9 cellular contexts compared by ENCODE assay signal in the genomic region with DNA sequence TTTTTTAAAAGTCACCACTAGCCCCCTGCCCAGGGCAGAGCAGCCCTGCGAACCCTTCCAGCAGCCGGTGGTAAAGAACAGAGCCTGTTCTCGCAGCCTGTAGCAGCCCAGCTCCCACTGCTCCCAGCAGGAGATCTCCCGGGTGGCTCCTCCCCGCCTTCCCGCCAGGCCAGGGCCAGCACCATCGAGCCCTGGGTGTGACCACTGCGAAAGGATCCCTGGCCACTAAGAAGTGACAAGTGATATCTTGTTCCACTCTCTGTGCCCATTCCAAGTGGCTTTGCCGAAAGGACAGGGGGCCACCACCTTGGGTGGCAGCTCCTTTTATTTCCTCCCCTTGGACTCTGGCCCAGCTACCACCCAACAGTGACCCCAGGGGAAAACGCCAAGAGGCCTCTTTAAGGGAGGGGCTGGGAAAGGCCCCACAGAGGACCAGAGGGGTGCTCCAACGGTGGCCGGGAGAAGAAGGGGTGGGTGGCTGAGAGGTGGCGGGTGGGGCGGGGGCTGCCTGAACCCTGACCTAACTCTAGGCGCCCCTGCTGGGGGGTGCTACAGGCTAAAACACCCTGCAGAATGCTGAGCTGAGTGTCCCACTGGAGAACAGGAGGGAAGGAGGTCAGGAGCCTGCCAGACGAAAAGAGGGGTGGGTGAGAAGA. TPM values are rescaled to one million over a fixed set of nuclear protein-coding genes. Genes with fewer than 3 reads are reported as not detected.
DNase-seq lines count a peak whose midpoint lies in the region; ATAC-seq, FAIRE-seq and TF ChIP-seq lines count a peak whose summit lies in the region.
"Had no signal": no experiment of that assay in that cellular context is flagged by ENCODE, and none has a peak within 500 bp of the region (broad histone marks: within the 10 kb centered on the region; RNA-seq: fewer than 3 reads in every experiment).

No MANE protein-coding gene starts in this region.

- H2AFZ ChIP-seq in Karpas-422 (ENCODE audit: low read length), result no peak overlapping the region

- no peak for FAIRE-seq in A549 (lab: Jason Lieb, UNC)
- FAIRE-seq: colon had no signal

- TF ChIP-seq EP300 in A549 (IDR thresholded peaks at IDR 0.05) (no peak), Ishikawa (IDR thresholded peaks at IDR 0.05; ENCODE audit: borderline replicate concordance) (0 out of 2 replicates have a peak, but pooled peaks have one; percentile 22)

- peak; percentile 31 to 73; a peak in 3 of 6 replicates for ATAC-seq in A549
- ATAC-seq in HG03432 (IDR thresholded peaks at IDR 0.05; ENCODE audit: unreplicated experiment), result no peak

- no peak for TF ChIP-seq POLR2A in A549 (IDR thresholded peaks at IDR 0.05; ENCODE audit: low read length)

- H3K27me3 ChIP-seq in Karpas-422 (ENCODE audit: low read length), result no peaks in the 10 kb centered on the region

- no peak for TF ChIP-seq CTCF in A549 (IDR thresholded peaks at IDR 0.05)

- DNase-seq in A549 (ENCODE audit: low read depth in 1 of 2, low spot score in 1 of 2), result peak; percentile 51 to 84
- no peak for DNase-seq in activated CD8-positive, alpha-beta memory T cell treated with anti-CD3 and anti-CD28 coated beads, Interleukin-2, amount 50 U/mL, for 48 hours
- no peak for DNase-seq in Karpas-422
- DNase-seq in cerebellum (ENCODE audit: low spot score), result no peak

- POLR2A ChIA-PET in A549 (lab: Yijun Ruan, JAX), result interaction anchor here (0.7 to 1.8 kb wide), 4 partner anchors 16 to 346 kb away, joined by 3 to 12 read pairs (median 8); no protein-coding TSS in a partner anchor

- peaks cover 57% of the 10 kb centered on the region for H3K4me1 ChIP-seq in A549
- H3K4me1 ChIP-seq in mesodermal cell (ENCODE audit: control insufficient read depth, insufficient read depth, low read length, poor library complexity, severe bottlenecking), result peaks cover 45% of the 10 kb centered on the region
- peaks cover 16% of the 10 kb centered on the region for H3K4me1 ChIP-seq in Karpas-422 (ENCODE audit: low read length)

- H3K9me3 ChIP-seq in A549, result no peaks in the 10 kb centered on the region
- H3K9me3 ChIP-seq in mesodermal cell (ENCODE audit: control insufficient read depth, low read length), result no peaks in the 10 kb centered on the region
- H3K9me3 ChIP-seq in Karpas-422 (ENCODE audit: low read length), result no peaks in the 10 kb centered on the region

- WGBS in A549 (ENCODE audit: missing lambda C conversion rate), result 9% methylated on average over 11 of the region's 16 CpGs
- 57 to 58% methylated on average over 11 to 15 of the region's 16 CpGs for WGBS in mesodermal cell (ENCODE audit: insufficient coverage in 2 of 2), 2 experiments

- no peaks in the 10 kb centered on the region for H3K79me2 ChIP-seq in Karpas-422 (ENCODE audit: low read length)

- peak overlapping the region; percentile 79 for H3K4me3 ChIP-seq in A549
- H3K4me3 ChIP-seq in mesodermal cell (ENCODE audit: extremely low read depth, insufficient read depth, low read length, poor library complexity, severe bottlenecking), result peak overlapping the region; percentile 62
- no peak overlapping the region for H3K4me3 ChIP-seq in Karpas-422 (ENCODE audit: low read length)

- peak overlapping the region; percentile 97 for H3K4me2 ChIP-seq in A549
- no peak overlapping the region for H3K4me2 ChIP-seq in Karpas-422 (ENCODE audit: low read depth, low read length, poor library complexity, severe bottlenecking)

- no peaks in the 10 kb centered on the region; the same call in 1 of the 2 replicates for H4K20me1 ChIP-seq in Karpas-422 (ENCODE audit: insufficient read depth, low read depth, low read length)

- CTCF ChIA-PET in A549 (lab: Yijun Ruan, JAX), result interaction anchor here (0.6 to 1.7 kb wide), 8 partner anchors 8 to 127 kb away, joined by 3 to 14 read pairs (median 4); no protein-coding TSS in a partner anchor

- TF ChIP-seq RAD21 in A549 (conservative IDR thresholded peaks at IDR 0.05 in 1 of 2, IDR thresholded peaks at IDR 0.05 in 1 of 2) (no peak), Ishikawa (IDR thresholded peaks at IDR 0.05; ENCODE audit: low read depth) (no peak)

- no peaks in the 10 kb centered on the region for H3K9me2 ChIP-seq in Karpas-422 (replicated peaks; ENCODE audit: insufficient read depth, low read length)

- H3K36me3 ChIP-seq in mesodermal cell (ENCODE audit: control insufficient read depth, insufficient read depth, low read length), result no peaks in the 10 kb centered on the region
- H3K36me3 ChIP-seq in Karpas-422 (ENCODE audit: insufficient read depth, low read length), result no peaks in the 10 kb centered on the region

- H3K9ac ChIP-seq in Karpas-422 (ENCODE audit: low read length), result no peak overlapping the region

- H3K27ac ChIP-seq in A549 (peak overlapping the region; percentile 92 to 94), cingulate gyrus (ENCODE audit: low read depth, low read length) (peak overlapping the region; percentile 85), mesodermal cell (ENCODE audit: low read depth, low read length, severe bottlenecking) (no peak overlapping the region), Karpas-422 (ENCODE audit: low read length) (no peak overlapping the region)

TF ChIP-seq in A549, 52 proteins besides CTCF, POLR2A, EP300 and RAD21:
- TF ChIP-seq ZC3H11A (IDR thresholded peaks at IDR 0.05) (no peak), ZNF302 (CRISPR knock-in tag; IDR thresholded peaks at IDR 0.05) (no peak), NFE2L2 (conservative IDR thresholded peaks at IDR 0.05; ENCODE audit: low read length) (no peak), MYC (IDR thresholded peaks at IDR 0.05; ENCODE audit: borderline replicate concordance, low read length) (no peak), MAFK (IDR thresholded peaks at IDR 0.05; ENCODE audit: partially characterized antibody) (no peak), BHLHE40 (IDR thresholded peaks at IDR 0.05; ENCODE audit: low read depth, low read length) (no peak), CEBPB (IDR thresholded peaks at IDR 0.05) (no peak), CHD4 (IDR thresholded peaks at IDR 0.05; ENCODE audit: borderline replicate concordance) (no peak)
- TF ChIP-seq, protein P1, sequence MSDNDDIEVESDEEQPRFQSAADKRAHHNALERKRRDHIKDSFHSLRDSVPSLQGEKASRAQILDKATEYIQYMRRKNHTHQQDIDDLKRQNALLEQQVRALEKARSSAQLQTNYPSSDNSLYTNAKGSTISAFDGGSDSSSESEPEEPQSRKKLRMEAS (IDR thresholded peaks at IDR 0.05), result no peak

TF ChIP-seq in Ishikawa, 13 proteins besides CTCF, POLR2A, EP300 and RAD21 (continues in another document):
- TF ChIP-seq, protein P1 (IDR thresholded peaks at IDR 0.05), result peak; percentile 60
- TF ChIP-seq, protein P2, sequence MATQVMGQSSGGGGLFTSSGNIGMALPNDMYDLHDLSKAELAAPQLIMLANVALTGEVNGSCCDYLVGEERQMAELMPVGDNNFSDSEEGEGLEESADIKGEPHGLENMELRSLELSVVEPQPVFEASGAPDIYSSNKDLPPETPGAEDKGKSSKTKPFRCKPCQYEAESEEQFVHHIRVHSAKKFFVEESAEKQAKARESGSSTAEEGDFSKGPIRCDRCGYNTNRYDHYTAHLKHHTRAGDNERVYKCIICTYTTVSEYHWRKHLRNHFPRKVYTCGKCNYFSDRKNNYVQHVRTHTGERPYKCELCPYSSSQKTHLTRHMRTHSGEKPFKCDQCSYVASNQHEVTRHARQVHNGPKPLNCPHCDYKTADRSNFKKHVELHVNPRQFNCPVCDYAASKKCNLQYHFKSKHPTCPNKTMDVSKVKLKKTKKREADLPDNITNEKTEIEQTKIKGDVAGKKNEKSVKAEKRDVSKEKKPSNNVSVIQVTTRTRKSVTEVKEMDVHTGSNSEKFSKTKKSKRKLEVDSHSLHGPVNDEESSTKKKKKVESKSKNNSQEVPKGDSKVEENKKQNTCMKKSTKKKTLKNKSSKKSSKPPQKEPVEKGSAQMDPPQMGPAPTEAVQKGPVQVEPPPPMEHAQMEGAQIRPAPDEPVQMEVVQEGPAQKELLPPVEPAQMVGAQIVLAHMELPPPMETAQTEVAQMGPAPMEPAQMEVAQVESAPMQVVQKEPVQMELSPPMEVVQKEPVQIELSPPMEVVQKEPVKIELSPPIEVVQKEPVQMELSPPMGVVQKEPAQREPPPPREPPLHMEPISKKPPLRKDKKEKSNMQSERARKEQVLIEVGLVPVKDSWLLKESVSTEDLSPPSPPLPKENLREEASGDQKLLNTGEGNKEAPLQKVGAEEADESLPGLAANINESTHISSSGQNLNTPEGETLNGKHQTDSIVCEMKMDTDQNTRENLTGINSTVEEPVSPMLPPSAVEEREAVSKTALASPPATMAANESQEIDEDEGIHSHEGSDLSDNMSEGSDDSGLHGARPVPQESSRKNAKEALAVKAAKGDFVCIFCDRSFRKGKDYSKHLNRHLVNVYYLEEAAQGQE (IDR thresholded peaks at IDR 0.05; ENCODE audit: low read depth), result no peak
- TF ChIP-seq CREB1 (IDR thresholded peaks at IDR 0.05; ENCODE audit: low read depth), result no peak
- no peak for TF ChIP-seq EGR1 (IDR thresholded peaks at IDR 0.05)
- TF ChIP-seq YY1 (IDR thresholded peaks at IDR 0.05; ENCODE audit: low read depth), result no peak
- TF ChIP-seq ZBTB7A (IDR thresholded peaks at IDR 0.05; ENCODE audit: low read depth), result no peak
- 0 out of 2 replicates have a peak, but pooled peaks have one; percentile 9 for TF ChIP-seq TEAD4 (IDR thresholded peaks at IDR 0.05)
- TF ChIP-seq TAF1 (IDR thresholded peaks at IDR 0.05; ENCODE audit: low read depth), result no peak
- TF ChIP-seq FOXM1 (IDR thresholded peaks at IDR 0.05; ENCODE audit: borderline replicate concordance, low read depth), result no peak

RNA-seq across cellular contexts. Expression of a gene that starts 1.6 kb away (rescaled TPM):
- polyA plus RNA-seq in A549 (2011; rRNA removed) (12.7 and 16.1 TPM in 2 replicates), A549 (2017; fragmentation: RNase III; extraction: RNeasy Plus Mini Kit Qiagen cat#74134 plus additional on column Dnase treatment) (28.4 to 29.5 TPM (median 29.2 TPM) in 3 replicates)
- polyA plus RNA-seq in A549 (2012; cell fraction: cytosol; rRNA removed), result 24.7 and 31.7 TPM in 2 replicates
- polyA plus RNA-seq in A549 (2012; cell fraction: nucleus; rRNA removed), result 60.5 and 64.5 TPM in 2 replicates
- 16.6 and 18.9 TPM in 2 replicates for polyA minus RNA-seq in A549 (2011; rRNA and poly(A)+ RNA removed)
- polyA plus RNA-seq in mesodermal cell (2013, experiment 1 of 2), result 16.2 TPM
- polyA plus RNA-seq in mesodermal cell (2013, experiment 2 of 2), result 14.8 TPM
- not detected in 2 replicates for total RNA-seq in Karpas-422 (2014; rRNA removed; shearing (Covaris generic); ENCODE audit: low replicate concordance)
- 6.8 TPM for total RNA-seq in cerebellum

RNA-seq across cellular contexts. Expression of a gene that starts 25.2 kb away (rescaled TPM):
- 13.0 and 15.3 TPM in 2 replicates for polyA plus RNA-seq in A549 (2011; rRNA removed)
- polyA plus RNA-seq in A549 (2012; cell fraction: cytosol; rRNA removed), result 19.7 and 31.3 TPM in 2 replicates
- 34.7 and 47.6 TPM in 2 replicates for polyA plus RNA-seq in A549 (2012; cell fraction: nucleus; rRNA removed)
- 31.4 to 35.2 TPM (median 34.0 TPM) in 3 replicates for polyA plus RNA-seq in A549 (2017; fragmentation: RNase III; extraction: RNeasy Plus Mini Kit Qiagen cat#74134 plus additional on column Dnase treatment)
- 16.1 and 19.3 TPM in 2 replicates for polyA minus RNA-seq in A549 (2011; rRNA and poly(A)+ RNA removed)
- polyA plus RNA-seq in mesodermal cell (2013, experiment 1 of 2), result 22.4 TPM
- 18.7 TPM for polyA plus RNA-seq in mesodermal cell (2013, experiment 2 of 2)
- total RNA-seq in Karpas-422 (2014; rRNA removed; shearing (Covaris generic); ENCODE audit: low replicate concordance), result 15.1 and 40.9 TPM in 2 replicates
- 14.6 TPM for total RNA-seq in cerebellum

Comparison
In these comparisons a context has a peak if more than half of its experiments do, and no peak if none do; other contexts are left out.
1. DNase-seq: peak in A549 (2 of 2); none in activated CD8-positive, alpha-beta memory T cell treated with anti-CD3 and anti-CD28 coated beads, Interleukin-2, amount 50 U/mL, for 48 hours (single experiment), Karpas-422 (single experiment) and cerebellum (single experiment).
2. H3K27ac ChIP-seq: peak in A549 (2 of 2) and cingulate gyrus (single experiment); none in mesodermal cell (single experiment) and Karpas-422 (single experiment).